In the genomic region with DNA sequence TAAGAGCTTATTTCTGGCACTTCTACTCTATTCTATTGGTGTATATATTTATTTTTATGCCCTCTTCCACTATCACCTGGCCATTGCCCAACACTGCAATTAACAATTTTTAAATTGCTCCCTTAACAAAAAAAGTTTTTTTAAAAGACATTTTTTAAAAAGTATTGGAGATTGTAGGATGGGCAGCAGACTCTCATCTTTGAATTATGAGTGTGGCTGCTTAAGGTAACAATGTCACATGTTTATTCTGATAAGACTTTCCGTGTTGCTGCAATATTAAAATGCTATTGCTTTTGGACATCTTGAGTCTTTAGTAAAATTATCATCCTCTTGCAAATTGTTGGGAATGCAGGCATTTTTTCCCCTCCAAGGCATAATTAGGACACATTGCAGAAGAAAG, we compare ENCODE assay signal across 8 cellular contexts.
"Had no signal": no experiment of that assay in that cellular context is flagged by ENCODE, and none has a peak within 500 bp of the region (broad histone marks: within the 10 kb centered on the region; RNA-seq: fewer than 3 reads in every experiment).

No MANE protein-coding gene starts in this region.

- DNase-seq: GDM1, GF-D8 had no signal

- H3K4me3 ChIP-seq: GM12878 had no signal

- FAIRE-seq: G401.6, GM12878, GM12891, GM12892, GM18507, GM19239 had no signal

- ATAC-seq: GM12878 had no signal
